ENCODE assay signal across 35 cellular contexts in the genomic region with DNA sequence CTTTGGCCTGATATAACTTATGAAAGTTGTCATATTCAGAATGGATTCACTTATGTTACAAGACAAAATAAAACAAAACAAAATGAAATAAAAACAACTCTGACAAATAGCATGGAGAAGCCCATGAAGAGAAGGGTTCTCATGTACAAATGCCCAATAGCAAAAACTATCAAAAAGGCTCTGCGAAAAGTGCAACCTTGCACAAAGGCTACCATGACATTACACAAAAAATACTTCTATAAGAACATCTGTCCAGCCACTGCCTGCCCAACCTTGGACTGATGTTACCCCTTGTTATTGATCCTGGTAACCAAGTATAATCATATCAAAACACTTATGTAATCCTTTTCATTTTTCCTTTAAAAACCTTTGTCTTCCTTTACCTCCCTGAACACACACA.
"Had no signal": no experiment of that assay in that cellular context is flagged by ENCODE, and none has a peak within 500 bp of the region (broad histone marks: within the 10 kb centered on the region; RNA-seq: fewer than 3 reads in every experiment).

No MANE protein-coding gene starts in this region.

- H3K36me3 ChIP-seq: MG63 had no signal

- DNase-seq: Karpas-422, Kasumi-1, MG63, MM.1S, MV-4-11, NCI-H1048, NCI-H1092, NCI-H1092 treated with DMSO at 0.1 percent for 48 hours, NCI-H1105, NCI-H1105 treated with DMSO at 0.1 percent for 48 hours, NCI-H1417, NCI-H1417 treated with DMSO at 0.1 percent for 48 hours, NCI-H1436, NCI-H1436 treated with DMSO at 0.1 percent for 48 hours, NCI-H146, NCI-H1694, NCI-H1694 treated with DMSO at 0.1 percent for 48 hours, NCI-H187, NCI-H187 treated with DMSO at 0.1 percent for 48 hours, NCI-H1930, NCI-H2029, NCI-H2029 treated with DMSO at 0.1 percent for 48 hours, NCI-H2081, NCI-H2081 treated with DMSO at 0.1 percent for 48 hours, NCI-H2107, NCI-H2171, NCI-H2171 treated with DMSO at 0.1 percent for 48 hours, NCI-H2227 treated with DMSO at 0.1 percent for 48 hours, NCI-H226, NCI-H345, NCI-H446, NCI-H446 treated with DMSO at 0.1 percent for 48 hours, NCI-H510A, NCI-H510A treated with DMSO at 0.1 percent for 48 hours, NCI-H524 had no signal

- H3K9me3 ChIP-seq: MG63 had no signal

- H3K4me3 ChIP-seq: MG63 had no signal

- H3K27me3 ChIP-seq: MG63 had no signal
